ENCODE assay signal across 20 cellular contexts in the genomic region with DNA sequence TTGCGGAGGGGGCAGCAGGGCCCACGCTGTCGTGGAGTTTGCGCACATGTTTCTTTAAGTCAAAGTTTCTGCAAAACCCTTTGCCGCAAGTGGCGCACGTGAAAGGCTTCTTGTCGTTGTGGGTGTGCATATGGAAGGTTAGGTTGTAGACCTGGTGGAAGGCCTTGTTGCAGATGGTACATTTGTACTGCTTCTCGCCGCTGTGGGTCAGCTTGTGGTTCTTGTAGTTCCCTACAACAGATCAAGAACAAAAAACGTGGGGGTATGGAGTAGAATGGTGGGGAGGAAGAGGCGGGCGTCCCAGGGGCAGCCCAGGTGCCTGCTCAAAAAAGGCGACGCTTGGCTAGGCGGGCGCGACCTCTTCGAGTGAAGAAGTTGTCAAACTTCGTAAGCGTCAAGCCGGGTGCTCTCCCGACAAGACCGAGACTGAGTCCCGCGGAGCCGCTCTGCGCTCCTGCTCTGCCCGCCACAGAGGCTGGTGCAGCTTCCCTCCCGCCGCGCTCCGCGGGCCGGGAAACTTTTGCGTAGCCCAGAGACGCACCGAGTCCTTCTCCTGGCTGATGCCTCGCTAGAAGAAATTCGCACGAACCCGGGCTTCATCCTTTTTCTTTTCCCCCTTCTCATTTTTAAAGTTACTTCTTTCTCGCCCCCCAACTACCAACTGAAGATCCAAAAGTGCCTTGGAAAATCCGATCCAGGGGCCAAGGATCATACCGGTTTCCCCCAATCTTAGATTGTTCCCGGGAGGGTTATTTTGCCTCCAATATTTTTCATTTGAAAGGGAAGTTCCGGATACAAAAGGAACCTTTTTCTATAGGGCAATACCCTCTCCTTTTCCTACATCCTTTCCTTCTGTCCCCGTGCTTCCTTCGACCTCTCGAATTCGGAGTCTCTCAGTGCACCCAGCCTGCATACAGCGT. TPM values are rescaled to one million over a fixed set of nuclear protein-coding genes. Genes with fewer than 3 reads are reported as not detected.
DNase-seq lines count a peak whose midpoint lies in the region; ATAC-seq and TF ChIP-seq lines count a peak whose summit lies in the region.
"Had no signal": no experiment of that assay in that cellular context is flagged by ENCODE, and none has a peak within 500 bp of the region (broad histone marks: within the 10 kb centered on the region; RNA-seq: fewer than 3 reads in every experiment).

No MANE protein-coding gene starts in this region.

- H3K4me1 ChIP-seq in HUES6 (ENCODE audit: control insufficient read depth, insufficient read depth, low read length): peaks cover 76% of the 10 kb centered on the region
- H3K4me1 ChIP-seq in ectodermal cell (ENCODE audit: control insufficient read depth, insufficient read depth, low read length): peaks cover 51% of the 10 kb centered on the region

- H3K27me3 ChIP-seq in HUES6 (ENCODE audit: control insufficient read depth, insufficient read depth, low read length): peaks cover 100% of the 10 kb centered on the region
- peaks cover 100% of the 10 kb centered on the region for H3K27me3 ChIP-seq in ectodermal cell (ENCODE audit: control insufficient read depth, insufficient read depth, low read length, poor library complexity, severe bottlenecking)

- no peak for DNase-seq in T-helper 1 cell
- DNase-seq in nephron progenitor cell: peak; percentile 57
- no peak for DNase-seq in NCI-H1436 (lab: John Stamatoyannopoulos, UW)
- no peak for DNase-seq in CD14-positive monocyte (ENCODE audit: low spot score)
- DNase-seq: activated effector memory CD4-positive, alpha-beta T cell treated with anti-CD3 and anti-CD28 coated beads, Interleukin-2, amount 50 U/mL, for 16 hours; AML-193; cerebellar nuclear complex; heart left ventricle; Kasumi-1; kidney; mammary epithelial cell; NCI-H1105 treated with DMSO at 0.1 percent for 48 hours; NCI-H526 treated with DMSO at 0.1 percent for 48 hours; Right ventricle myocardium superior; stimulated activated CD4-positive, alpha-beta T cell treated with anti-CD3 and anti-CD28 coated beads, Interleukin-2, amount 100 ng/mL, for 48 hours had no signal

- peak overlapping the region; percentile 72 for H3K27ac Mint-ChIP-seq in T-helper 1 cell treated with Interleukin-12 subunit alpha and Interleukin-12 subunit beta and Interleukin-4 antibody, amounts not matched to agents 30 μg/mL and 1 μg/mL, for 36 hours
- H3K27ac Mint-ChIP-seq in nephron progenitor cell: no peak overlapping the region
- H3K27ac Mint-ChIP-seq in CD14-positive monocyte: no peak overlapping the region

- H3K27me3 Mint-ChIP-seq in T-helper 1 cell treated with Interleukin-12 subunit alpha and Interleukin-12 subunit beta and Interleukin-4 antibody, amounts not matched to agents 30 μg/mL and 1 μg/mL, for 36 hours (ENCODE audit: low read depth): peaks cover 88% of the 10 kb centered on the region
- peaks cover 100% of the 10 kb centered on the region for H3K27me3 Mint-ChIP-seq in nephron progenitor cell (ENCODE audit: low read depth, poor library complexity)
- H3K27me3 Mint-ChIP-seq in CD14-positive monocyte (ENCODE audit: low read depth in 3 of 3): peaks cover 97 to 100% (median 98%) of the 10 kb centered on the region in 3 donors

- no peak overlapping the region for H3K27ac ChIP-seq in HUES6 (ENCODE audit: low read depth, low read length)
- H3K27ac ChIP-seq in ectodermal cell (ENCODE audit: insufficient read depth, low read depth, low read length, poor library complexity, severe bottlenecking): no peak overlapping the region
- H3K27ac ChIP-seq: 22Rv1, heart left ventricle had no signal

- H3K9me3 ChIP-seq in HUES6 (ENCODE audit: control insufficient read depth, insufficient read depth, low read depth, low read length): no peaks in the 10 kb centered on the region
- H3K9me3 ChIP-seq in ectodermal cell (ENCODE audit: control insufficient read depth, low read length): no peaks in the 10 kb centered on the region
- H3K9me3 ChIP-seq: heart left ventricle had no signal

- ATAC-seq in GM18520 (IDR thresholded peaks at IDR 0.05; ENCODE audit: unreplicated experiment): no peak

- peaks cover 7% of the 10 kb centered on the region for H3K36me3 Mint-ChIP-seq in T-helper 1 cell treated with Interleukin-12 subunit alpha and Interleukin-12 subunit beta and Interleukin-4 antibody, amounts not matched to agents 30 μg/mL and 1 μg/mL, for 36 hours (ENCODE audit: low read depth)
- H3K36me3 Mint-ChIP-seq in nephron progenitor cell (ENCODE audit: low read depth): no peaks in the 10 kb centered on the region
- H3K36me3 Mint-ChIP-seq in CD14-positive monocyte: peaks cover 0 to 3% of the 10 kb centered on the region in 2 donors

- no peak overlapping the region for H3K4me3 Mint-ChIP-seq in T-helper 1 cell treated with Interleukin-12 subunit alpha and Interleukin-12 subunit beta and Interleukin-4 antibody, amounts not matched to agents 30 μg/mL and 1 μg/mL, for 36 hours
- H3K4me3 Mint-ChIP-seq in nephron progenitor cell: peak overlapping the region; percentile 46
- peak overlapping the region in 1 of 2 donors; percentile 87 for H3K4me3 Mint-ChIP-seq in CD14-positive monocyte

- H3K9me3 Mint-ChIP-seq in T-helper 1 cell treated with Interleukin-12 subunit alpha and Interleukin-12 subunit beta and Interleukin-4 antibody, amounts not matched to agents 30 μg/mL and 1 μg/mL, for 36 hours: peaks cover 7% of the 10 kb centered on the region
- H3K9me3 Mint-ChIP-seq in nephron progenitor cell (no peaks in the 10 kb centered on the region), CD14-positive monocyte (peaks cover 0 to 27% (median 11%) of the 10 kb centered on the region in 7 donors)

- WGBS in ectodermal cell, 2 experiments: 1 to 2% methylated on average over 52 of the region's 52 CpGs

- no peak overlapping the region for H3K9ac ChIP-seq in HUES6 (ENCODE audit: low read length)

- no peaks in the 10 kb centered on the region for H3K36me3 ChIP-seq in HUES6 (ENCODE audit: control insufficient read depth, insufficient read depth, low read length)
- no peaks in the 10 kb centered on the region for H3K36me3 ChIP-seq in ectodermal cell (ENCODE audit: control insufficient read depth, insufficient read depth, low read length)
- H3K36me3 ChIP-seq: heart left ventricle had no signal

- no peaks in the 10 kb centered on the region for H3K4me1 Mint-ChIP-seq in T-helper 1 cell treated with Interleukin-12 subunit alpha and Interleukin-12 subunit beta and Interleukin-4 antibody, amounts not matched to agents 30 μg/mL and 1 μg/mL, for 36 hours (ENCODE audit: low read depth)
- H3K4me1 Mint-ChIP-seq in nephron progenitor cell (peaks cover 22% of the 10 kb centered on the region), CD14-positive monocyte (peaks cover 3% of the 10 kb centered on the region)

- H3K4me3 ChIP-seq in HUES6 (ENCODE audit: low read depth, low read length) (peak overlapping the region; percentile 24), ectodermal cell (ENCODE audit: insufficient read depth, low read depth, low read length) (peak overlapping the region; percentile 24)

- TF ChIP-seq CTCF in nephron progenitor cell (IDR thresholded peaks at IDR 0.05): no peak
- TF ChIP-seq CTCF in CD14-positive monocyte (IDR thresholded peaks at IDR 0.05): no peak

- intact Hi-C loops in CD14-positive monocyte (cut with micrococcal nuclease): no loop called here

RNA-seq across cellular contexts. Expression of a gene that starts 3.0 kb away (rescaled TPM):
- 6.0 TPM for polyA plus RNA-seq in ectodermal cell (2013, experiment 1 of 4)
- 17.7 TPM for polyA plus RNA-seq in ectodermal cell (2013, experiment 2 of 4)
- 7.0 TPM for polyA plus RNA-seq in ectodermal cell (2013, experiment 3 of 4)
- 11.3 TPM for polyA plus RNA-seq in ectodermal cell (2013, experiment 4 of 4)
- not detected for polyA plus RNA-seq in CD14-positive monocyte
- polyA plus RNA-seq: heart left ventricle, mammary epithelial cell had no signal
